Comparison of ENCODE assay signal across 13 cellular contexts in the genomic region with DNA sequence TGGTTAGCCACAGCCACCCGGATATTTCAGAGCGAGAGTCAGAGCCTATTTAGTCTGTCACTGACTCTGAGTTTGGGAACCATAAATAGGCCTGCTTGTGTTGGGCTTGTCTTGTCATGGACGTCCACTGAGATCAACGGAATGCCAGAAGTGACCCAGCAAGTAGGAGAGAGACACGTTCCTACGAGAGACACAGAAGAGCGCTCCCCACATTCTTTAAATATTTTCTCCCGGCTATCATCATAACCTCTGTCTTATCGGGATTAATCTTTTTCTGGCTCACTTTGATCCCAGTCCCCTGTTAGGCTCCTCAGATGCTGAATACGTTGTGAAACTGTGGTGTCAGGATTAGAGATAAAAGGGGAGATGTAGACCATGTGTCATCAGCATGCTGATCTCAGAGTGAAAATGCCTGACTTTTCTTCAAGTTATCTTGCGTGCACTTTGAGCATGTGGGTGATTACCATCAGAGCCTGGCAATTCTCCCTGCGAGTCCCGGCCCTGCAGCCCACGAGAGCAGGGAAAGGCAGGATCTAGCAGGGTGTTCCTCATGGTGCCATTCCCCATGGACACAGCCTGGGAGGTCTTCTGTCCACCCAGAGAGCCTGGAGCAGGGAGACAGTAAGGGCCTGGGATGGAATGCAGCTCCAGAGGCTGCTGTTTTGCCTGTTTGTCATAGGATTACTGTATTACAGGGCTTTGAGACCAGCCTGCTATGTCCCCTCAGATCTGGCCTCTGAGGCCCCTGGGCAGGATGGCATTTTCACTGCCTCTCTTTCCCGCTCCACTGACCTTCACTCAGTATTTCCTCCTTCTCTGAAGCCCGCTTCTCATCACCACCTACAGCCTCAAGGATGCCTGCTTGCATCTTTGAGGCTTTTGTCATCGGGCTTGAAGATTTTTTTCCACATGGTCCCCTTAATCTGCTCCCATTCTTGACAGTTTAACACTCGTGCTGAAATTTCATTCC. TPM values are rescaled to one million over a fixed set of nuclear protein-coding genes. Genes with fewer than 3 reads are reported as not detected.
DNase-seq lines count a peak whose midpoint lies in the region; ATAC-seq and TF ChIP-seq lines count a peak whose summit lies in the region.
"Had no signal": no experiment of that assay in that cellular context is flagged by ENCODE, and none has a peak within 500 bp of the region (broad histone marks: within the 10 kb centered on the region; RNA-seq: fewer than 3 reads in every experiment).

No MANE protein-coding gene starts in this region.

- peak overlapping the region; percentile 38 for H3K27ac Mint-ChIP-seq in progenitor cell of endocrine pancreas
- no peak overlapping the region for H3K27ac Mint-ChIP-seq in stimulated activated memory B cell treated with anti-CD40 and anti-IgM and Interleukin-4, amounts not matched to agents 10 μg/mL and 1 μg/mL and 100 μg/mL, for 72 hours

- ATAC-seq in stimulated activated memory B cell treated with anti-CD40 and anti-IgM and Interleukin-4, amounts not matched to agents 10 μg/mL and 1 μg/mL and 100 μg/mL, for 72 hours, result no peak

- no peaks in the 10 kb centered on the region for H3K36me3 Mint-ChIP-seq in progenitor cell of endocrine pancreas (ENCODE audit: insufficient read depth)
- H3K36me3 Mint-ChIP-seq in stimulated activated memory B cell treated with anti-CD40 and anti-IgM and Interleukin-4, amounts not matched to agents 10 μg/mL and 1 μg/mL and 100 μg/mL, for 72 hours, result no peaks in the 10 kb centered on the region
- H3K36me3 Mint-ChIP-seq: CD8-positive, alpha-beta memory T cell had no signal

- in situ Hi-C loops in GM13976 (cut with MboI; ENCODE audit: low sequenced_read_pairs, unreplicated experiment), result no loop called here

- intact Hi-C loops in lower leg skin (cut with DNase I; ENCODE audit: low total_unique reads), result no loop called here

- WGBS in lower leg skin, 2 donors, result 54% methylated on average over 17 to 18 of the region's 18 CpGs

- no peak for TF ChIP-seq CTCF in fibroblast of pulmonary artery (IDR thresholded peaks at IDR 0.05; ENCODE audit: low read length, missing control alignments)
- TF ChIP-seq CTCF in progenitor cell of endocrine pancreas (IDR thresholded peaks at IDR 0.05; ENCODE audit: unreplicated experiment), result no peak
- TF ChIP-seq CTCF in BE2C (IDR thresholded peaks at IDR 0.05; ENCODE audit: low read depth, low read length), result no peak
- TF ChIP-seq CTCF in GM13976 (IDR thresholded peaks at IDR 0.05; ENCODE audit: borderline replicate concordance, control extremely low read depth, extremely low read depth, insufficient read depth, missing control alignments), result no peak
- no peak for TF ChIP-seq CTCF in lower leg skin (IDR thresholded peaks at IDR 0.05)

- H3K9me3 ChIP-seq in SJCRH30 (replicated peaks), result no peaks in the 10 kb centered on the region
- H3K9me3 ChIP-seq in BE2C, result no peaks in the 10 kb centered on the region

- peaks cover 6% of the 10 kb centered on the region for H3K4me1 Mint-ChIP-seq in progenitor cell of endocrine pancreas (ENCODE audit: low read depth)
- no peaks in the 10 kb centered on the region for H3K4me1 Mint-ChIP-seq in stimulated activated memory B cell treated with anti-CD40 and anti-IgM and Interleukin-4, amounts not matched to agents 10 μg/mL and 1 μg/mL and 100 μg/mL, for 72 hours
- H3K4me1 Mint-ChIP-seq: CD8-positive, alpha-beta memory T cell had no signal

- TF ChIP-seq POLR2A in lower leg skin (IDR thresholded peaks at IDR 0.05), result no peak

- peak overlapping the region; percentile 63 for H3K27ac ChIP-seq in SJCRH30
- H3K27ac ChIP-seq: coronary artery had no signal

- H3K27me3 ChIP-seq in SJCRH30, result no peaks in the 10 kb centered on the region
- H3K27me3 ChIP-seq in BE2C, result no peaks in the 10 kb centered on the region

- peak; percentile 74 for DNase-seq in ELR (ENCODE audit: low read depth)
- DNase-seq in SJCRH30, result peak; percentile 70 to 73
- peak; percentile 57 for DNase-seq in fibroblast of pulmonary artery (ENCODE audit: low read depth)
- no peak for DNase-seq in progenitor cell of endocrine pancreas (ENCODE audit: low spot score, unreplicated experiment)
- no peak for DNase-seq in BE2C
- no peak for DNase-seq in GM13976 (ENCODE audit: low spot score)
- no peak for DNase-seq in lower leg skin (ENCODE audit: low spot score in 2 of 2)
- DNase-seq: activated T-cell treated with anti-CD3 and anti-CD28 coated beads, Interleukin-2, amount 50 U/mL, for 48 hours; CD8-positive, alpha-beta memory T cell; NK-92 treated with Interleukin-12 subunit alpha and Interleukin-12 subunit beta, amount 100 ng/mL, for 24 hours; posterior cingulate gyrus had no signal

- no peaks in the 10 kb centered on the region for H3K36me3 ChIP-seq in SJCRH30
- no peaks in the 10 kb centered on the region for H3K36me3 ChIP-seq in BE2C

- H3K4me1 ChIP-seq in SJCRH30 (no peaks in the 10 kb centered on the region; the same call in 1 of the 2 replicates), BE2C (peaks cover 16% of the 10 kb centered on the region)

- H3K4me3 Mint-ChIP-seq in progenitor cell of endocrine pancreas (ENCODE audit: low read depth), result no peak overlapping the region
- no peak overlapping the region for H3K4me3 Mint-ChIP-seq in stimulated activated memory B cell treated with anti-CD40 and anti-IgM and Interleukin-4, amounts not matched to agents 10 μg/mL and 1 μg/mL and 100 μg/mL, for 72 hours
- H3K4me3 Mint-ChIP-seq: CD8-positive, alpha-beta memory T cell had no signal

- H3K27me3 Mint-ChIP-seq in progenitor cell of endocrine pancreas, result peaks cover 27% of the 10 kb centered on the region
- no peaks in the 10 kb centered on the region for H3K27me3 Mint-ChIP-seq in stimulated activated memory B cell treated with anti-CD40 and anti-IgM and Interleukin-4, amounts not matched to agents 10 μg/mL and 1 μg/mL and 100 μg/mL, for 72 hours
- H3K27me3 Mint-ChIP-seq: CD8-positive, alpha-beta memory T cell had no signal

- H3K9me3 Mint-ChIP-seq in progenitor cell of endocrine pancreas (ENCODE audit: low read depth), result peaks cover 4% of the 10 kb centered on the region
- H3K9me3 Mint-ChIP-seq in stimulated activated memory B cell treated with anti-CD40 and anti-IgM and Interleukin-4, amounts not matched to agents 10 μg/mL and 1 μg/mL and 100 μg/mL, for 72 hours, result peaks cover 10% of the 10 kb centered on the region

- peak overlapping the region; percentile 40 for H3K4me3 ChIP-seq in SJCRH30
- H3K4me3 ChIP-seq in fibroblast of pulmonary artery (replicated peaks; ENCODE audit: low read depth, low read length), result no peak overlapping the region
- no peak overlapping the region for H3K4me3 ChIP-seq in BE2C (ENCODE audit: low read depth, low read length)
- no peak overlapping the region for H3K4me3 ChIP-seq in lower leg skin (ENCODE audit: low read depth, poor library complexity, severe bottlenecking)
- H3K4me3 ChIP-seq: coronary artery had no signal

RNA-seq across cellular contexts. Expression of gene TENM3, which starts 2.8 kb away (rescaled TPM):
- total RNA-seq in SJCRH30 (2014; rRNA removed; shearing (Covaris generic)), result 57.4 and 58.5 TPM in 2 replicates
- 40.4 and 51.9 TPM in 2 replicates for total RNA-seq in progenitor cell of endocrine pancreas
- 19.4 TPM for polyA plus RNA-seq in BE2C (2012; ENCODE audit: insufficient read depth, insufficient read length, low read depth)
- total RNA-seq in lower leg skin, result 1 to 10 TPM in 3 of 4 donors, under 1 TPM in 1; 0.69 to 8.2 (median 2.3) TPM
- total RNA-seq: CD8-positive, alpha-beta memory T cell had no signal
- polyA plus RNA-seq: CD8-positive, alpha-beta memory T cell had no signal

Comparison
In these comparisons a context has a peak if more than half of its experiments do, and no peak if none do; other contexts are left out.
1. DNase-seq: peak in ELR (single experiment), SJCRH30 (2 of 2) and fibroblast of pulmonary artery (single experiment); none in progenitor cell of endocrine pancreas (single experiment), BE2C (single experiment), GM13976 (single experiment) and lower leg skin (0 of 2).